In the genomic region with DNA sequence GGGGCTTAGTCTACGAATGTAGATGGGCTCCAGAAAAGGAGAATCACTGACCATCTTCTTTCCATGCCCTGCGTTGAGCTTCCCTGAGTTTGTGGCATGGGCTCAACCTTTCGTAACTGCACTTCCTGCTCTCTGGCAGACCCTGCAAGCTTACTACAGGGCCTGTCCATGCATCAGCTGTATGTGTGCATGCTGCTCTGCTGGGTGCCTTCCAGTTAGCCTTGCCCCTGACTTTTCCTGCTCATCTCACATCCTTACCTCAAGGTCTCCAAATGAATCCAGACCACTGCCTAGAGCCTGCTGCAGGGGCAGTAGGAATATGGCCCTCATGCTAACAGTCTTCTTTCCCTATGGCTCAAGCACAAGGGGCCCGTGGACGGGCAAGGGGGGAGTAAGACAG, we compare ENCODE assay signal across 1 cellular context.
TF ChIP-seq lines count a peak whose summit lies in the region.

No MANE protein-coding gene starts in this region.

TF ChIP-seq in HepG2, 621 proteins besides CTCF, POLR2A, EP300 and RAD21 (continued from another document):
- TF ChIP-seq, protein P1, sequence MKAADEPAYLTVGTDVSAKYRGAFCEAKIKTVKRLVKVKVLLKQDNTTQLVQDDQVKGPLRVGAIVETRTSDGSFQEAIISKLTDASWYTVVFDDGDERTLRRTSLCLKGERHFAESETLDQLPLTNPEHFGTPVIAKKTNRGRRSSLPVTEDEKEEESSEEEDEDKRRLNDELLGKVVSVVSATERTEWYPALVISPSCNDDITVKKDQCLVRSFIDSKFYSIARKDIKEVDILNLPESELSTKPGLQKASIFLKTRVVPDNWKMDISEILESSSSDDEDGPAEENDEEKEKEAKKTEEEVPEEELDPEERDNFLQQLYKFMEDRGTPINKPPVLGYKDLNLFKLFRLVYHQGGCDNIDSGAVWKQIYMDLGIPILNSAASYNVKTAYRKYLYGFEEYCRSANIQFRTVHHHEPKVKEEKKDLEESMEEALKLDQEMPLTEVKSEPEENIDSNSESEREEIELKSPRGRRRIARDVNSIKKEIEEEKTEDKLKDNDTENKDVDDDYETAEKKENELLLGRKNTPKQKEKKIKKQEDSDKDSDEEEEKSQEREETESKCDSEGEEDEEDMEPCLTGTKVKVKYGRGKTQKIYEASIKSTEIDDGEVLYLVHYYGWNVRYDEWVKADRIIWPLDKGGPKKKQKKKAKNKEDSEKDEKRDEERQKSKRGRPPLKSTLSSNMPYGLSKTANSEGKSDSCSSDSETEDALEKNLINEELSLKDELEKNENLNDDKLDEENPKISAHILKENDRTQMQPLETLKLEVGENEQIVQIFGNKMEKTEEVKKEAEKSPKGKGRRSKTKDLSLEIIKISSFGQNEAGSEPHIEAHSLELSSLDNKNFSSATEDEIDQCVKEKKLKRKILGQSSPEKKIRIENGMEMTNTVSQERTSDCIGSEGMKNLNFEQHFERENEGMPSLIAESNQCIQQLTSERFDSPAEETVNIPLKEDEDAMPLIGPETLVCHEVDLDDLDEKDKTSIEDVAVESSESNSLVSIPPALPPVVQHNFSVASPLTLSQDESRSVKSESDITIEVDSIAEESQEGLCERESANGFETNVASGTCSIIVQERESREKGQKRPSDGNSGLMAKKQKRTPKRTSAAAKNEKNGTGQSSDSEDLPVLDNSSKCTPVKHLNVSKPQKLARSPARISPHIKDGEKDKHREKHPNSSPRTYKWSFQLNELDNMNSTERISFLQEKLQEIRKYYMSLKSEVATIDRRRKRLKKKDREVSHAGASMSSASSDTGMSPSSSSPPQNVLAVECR (CRISPR knock-in tag; IDR thresholded peaks at IDR 0.05; ENCODE audit: borderline replicate concordance) = no peak
- no peak for TF ChIP-seq ZNF816 (CRISPR knock-in tag; IDR thresholded peaks at IDR 0.05; ENCODE audit: borderline replicate concordance)
- no peak for TF ChIP-seq TCF7L2 (IDR thresholded peaks at IDR 0.05; ENCODE audit: low read depth, low read length)
- no peak for TF ChIP-seq FOXJ3 (CRISPR knock-in tag; IDR thresholded peaks at IDR 0.05; ENCODE audit: borderline replicate concordance)
- TF ChIP-seq CREBL2 (CRISPR knock-in tag; IDR thresholded peaks at IDR 0.05; ENCODE audit: borderline replicate concordance) = no peak
- no peak for TF ChIP-seq SIN3B (IDR thresholded peaks at IDR 0.05; ENCODE audit: low read length)
- TF ChIP-seq, protein P2, sequence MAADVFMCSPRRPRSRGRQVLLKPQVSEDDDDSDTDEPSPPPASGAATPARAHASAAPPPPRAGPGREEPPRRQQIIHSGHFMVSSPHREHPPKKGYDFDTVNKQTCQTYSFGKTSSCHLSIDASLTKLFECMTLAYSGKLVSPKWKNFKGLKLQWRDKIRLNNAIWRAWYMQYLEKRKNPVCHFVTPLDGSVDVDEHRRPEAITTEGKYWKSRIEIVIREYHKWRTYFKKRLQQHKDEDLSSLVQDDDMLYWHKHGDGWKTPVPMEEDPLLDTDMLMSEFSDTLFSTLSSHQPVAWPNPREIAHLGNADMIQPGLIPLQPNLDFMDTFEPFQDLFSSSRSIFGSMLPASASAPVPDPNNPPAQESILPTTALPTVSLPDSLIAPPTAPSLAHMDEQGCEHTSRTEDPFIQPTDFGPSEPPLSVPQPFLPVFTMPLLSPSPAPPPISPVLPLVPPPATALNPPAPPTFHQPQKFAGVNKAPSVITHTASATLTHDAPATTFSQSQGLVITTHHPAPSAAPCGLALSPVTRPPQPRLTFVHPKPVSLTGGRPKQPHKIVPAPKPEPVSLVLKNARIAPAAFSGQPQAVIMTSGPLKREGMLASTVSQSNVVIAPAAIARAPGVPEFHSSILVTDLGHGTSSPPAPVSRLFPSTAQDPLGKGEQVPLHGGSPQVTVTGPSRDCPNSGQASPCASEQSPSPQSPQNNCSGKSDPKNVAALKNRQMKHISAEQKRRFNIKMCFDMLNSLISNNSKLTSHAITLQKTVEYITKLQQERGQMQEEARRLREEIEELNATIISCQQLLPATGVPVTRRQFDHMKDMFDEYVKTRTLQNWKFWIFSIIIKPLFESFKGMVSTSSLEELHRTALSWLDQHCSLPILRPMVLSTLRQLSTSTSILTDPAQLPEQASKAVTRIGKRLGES (CRISPR knock-in tag; IDR thresholded peaks at IDR 0.05; ENCODE audit: borderline replicate concordance) = no peak
- TF ChIP-seq RARG (CRISPR knock-in tag; IDR thresholded peaks at IDR 0.05; ENCODE audit: low read depth) = no peak
- TF ChIP-seq ZNF317 (CRISPR knock-in tag; IDR thresholded peaks at IDR 0.05) = no peak
- TF ChIP-seq IRF9 (CRISPR knock-in tag; IDR thresholded peaks at IDR 0.05; ENCODE audit: borderline replicate concordance) = no peak
- TF ChIP-seq FOXP4 (CRISPR knock-in tag; IDR thresholded peaks at IDR 0.05) = no peak
- TF ChIP-seq, protein P3, sequence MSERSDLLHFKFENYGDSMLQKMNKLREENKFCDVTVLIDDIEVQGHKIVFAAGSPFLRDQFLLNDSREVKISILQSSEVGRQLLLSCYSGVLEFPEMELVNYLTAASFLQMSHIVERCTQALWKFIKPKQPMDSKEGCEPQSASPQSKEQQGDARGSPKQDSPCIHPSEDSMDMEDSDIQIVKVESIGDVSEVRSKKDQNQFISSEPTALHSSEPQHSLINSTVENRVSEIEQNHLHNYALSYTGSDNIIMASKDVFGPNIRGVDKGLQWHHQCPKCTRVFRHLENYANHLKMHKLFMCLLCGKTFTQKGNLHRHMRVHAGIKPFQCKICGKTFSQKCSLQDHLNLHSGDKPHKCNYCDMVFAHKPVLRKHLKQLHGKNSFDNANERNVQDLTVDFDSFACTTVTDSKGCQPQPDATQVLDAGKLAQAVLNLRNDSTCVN (CRISPR knock-in tag; IDR thresholded peaks at IDR 0.05; ENCODE audit: borderline replicate concordance) = no peak
- TF ChIP-seq NR3C1 (CRISPR knock-in tag; IDR thresholded peaks at IDR 0.05) = no peak
- TF ChIP-seq, protein P4, sequence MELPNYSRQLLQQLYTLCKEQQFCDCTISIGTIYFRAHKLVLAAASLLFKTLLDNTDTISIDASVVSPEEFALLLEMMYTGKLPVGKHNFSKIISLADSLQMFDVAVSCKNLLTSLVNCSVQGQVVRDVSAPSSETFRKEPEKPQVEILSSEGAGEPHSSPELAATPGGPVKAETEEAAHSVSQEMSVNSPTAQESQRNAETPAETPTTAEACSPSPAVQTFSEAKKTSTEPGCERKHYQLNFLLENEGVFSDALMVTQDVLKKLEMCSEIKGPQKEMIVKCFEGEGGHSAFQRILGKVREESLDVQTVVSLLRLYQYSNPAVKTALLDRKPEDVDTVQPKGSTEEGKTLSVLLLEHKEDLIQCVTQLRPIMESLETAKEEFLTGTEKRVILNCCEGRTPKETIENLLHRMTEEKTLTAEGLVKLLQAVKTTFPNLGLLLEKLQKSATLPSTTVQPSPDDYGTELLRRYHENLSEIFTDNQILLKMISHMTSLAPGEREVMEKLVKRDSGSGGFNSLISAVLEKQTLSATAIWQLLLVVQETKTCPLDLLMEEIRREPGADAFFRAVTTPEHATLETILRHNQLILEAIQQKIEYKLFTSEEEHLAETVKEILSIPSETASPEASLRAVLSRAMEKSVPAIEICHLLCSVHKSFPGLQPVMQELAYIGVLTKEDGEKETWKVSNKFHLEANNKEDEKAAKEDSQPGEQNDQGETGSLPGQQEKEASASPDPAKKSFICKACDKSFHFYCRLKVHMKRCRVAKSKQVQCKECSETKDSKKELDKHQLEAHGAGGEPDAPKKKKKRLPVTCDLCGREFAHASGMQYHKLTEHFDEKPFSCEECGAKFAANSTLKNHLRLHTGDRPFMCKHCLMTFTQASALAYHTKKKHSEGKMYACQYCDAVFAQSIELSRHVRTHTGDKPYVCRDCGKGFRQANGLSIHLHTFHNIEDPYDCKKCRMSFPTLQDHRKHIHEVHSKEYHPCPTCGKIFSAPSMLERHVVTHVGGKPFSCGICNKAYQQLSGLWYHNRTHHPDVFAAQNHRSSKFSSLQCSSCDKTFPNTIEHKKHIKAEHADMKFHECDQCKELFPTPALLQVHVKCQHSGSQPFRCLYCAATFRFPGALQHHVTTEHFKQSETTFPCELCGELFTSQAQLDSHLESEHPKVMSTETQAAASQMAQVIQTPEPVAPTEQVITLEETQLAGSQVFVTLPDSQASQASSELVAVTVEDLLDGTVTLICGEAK (IDR thresholded peaks at IDR 0.05) = no peak
- TF ChIP-seq, protein P4 (CRISPR knock-in tag; IDR thresholded peaks at IDR 0.05) = 0 out of 2 replicates have a peak, but pooled peaks have one; percentile 50
- no peak for TF ChIP-seq AFF4 (CRISPR knock-in tag; IDR thresholded peaks at IDR 0.05)
- no peak for TF ChIP-seq ETV6 (CRISPR knock-in tag; conservative IDR thresholded peaks at IDR 0.05)
- TF ChIP-seq THYN1 (CRISPR knock-in tag; IDR thresholded peaks at IDR 0.05; ENCODE audit: borderline replicate concordance, low read depth) = no peak
